39 cellular contexts compared by ENCODE assay signal in genomic region chr14:36465178-36465577, GRCh38. TPM values are rescaled to one million over a fixed set of nuclear protein-coding genes. Genes with fewer than 3 reads are reported as not detected.
"Had no signal": no experiment of that assay in that cellular context is flagged by ENCODE, and none has a peak within 500 bp of the region (broad histone marks: within the 10 kb centered on the region; RNA-seq: fewer than 3 reads in every experiment).

No MANE protein-coding gene starts in this region.

- H3K36me3 ChIP-seq: adrenal gland, breast epithelium, cardiac muscle cell, colonic mucosa, esophagus squamous epithelium, gastroesophageal sphincter, heart right ventricle, WERI-Rb-1 had no signal

- H3K27ac ChIP-seq: adrenal gland, breast epithelium, cardiac muscle cell, colonic mucosa, epithelial cell of prostate, esophagus squamous epithelium, gastroesophageal sphincter, heart right ventricle, WERI-Rb-1 had no signal

- H3K27me3 ChIP-seq: adrenal gland, colonic mucosa, esophagus squamous epithelium had no signal

- DNase-seq: activated B cell treated with CpG ODN at 0.5 μM for 24 hours; activated CD4-positive, alpha-beta T cell treated with anti-CD3 and anti-CD28 coated beads for 48 hours; activated CD4-positive, alpha-beta T cell treated with anti-CD3 and anti-CD28 coated beads, Interleukin-2, amount 50 U/mL, for 1 hour; activated CD4-positive, alpha-beta T cell treated with anti-CD3 and anti-CD28 coated beads, Interleukin-2, amount 50 U/mL, for 48 hours; activated CD8-positive, alpha-beta memory T cell treated with anti-CD3 and anti-CD28 coated beads, Interleukin-2, amount 10 ng/mL, durations not matched to agents 7 days and 5 days; activated CD8-positive, alpha-beta memory T cell treated with anti-CD3 and anti-CD28 coated beads, Interleukin-2, amount 50 U/mL, for 4 hours; activated CD8-positive, alpha-beta T cell treated with anti-CD3 and anti-CD28 coated beads for 36 hours; activated effector memory CD4-positive, alpha-beta T cell treated with anti-CD3 and anti-CD28 coated beads, Interleukin-2, amount 50 U/mL, for 16 hours; activated naive CD4-positive, alpha-beta T cell treated with anti-CD3 and anti-CD28 coated beads for 36 hours; activated naive CD8-positive, alpha-beta T cell treated with anti-CD3 and anti-CD28 coated beads for 36 hours; activated naive CD8-positive, alpha-beta T cell treated with anti-CD3 and anti-CD28 coated beads, Interleukin-2, amount 50 U/mL, for 24 hours; activated T-cell treated with anti-CD3 and anti-CD28 coated beads, Interleukin-2, amount 50 U/mL, for 1 hour; activated T-cell treated with anti-CD3 and anti-CD28 coated beads, Interleukin-2, amount 50 U/mL, for 48 hours; adrenal gland; amygdala; aorta; central memory CD4-positive, alpha-beta T cell; cerebellar nuclear complex; colonic mucosa; effector CD8-positive, alpha-beta T cell; esophagus squamous epithelium; foreskin melanocyte; heart right ventricle; T-helper 17 cell; T1000; WERI-Rb-1 had no signal

- H3K9me3 ChIP-seq: adrenal gland, breast epithelium, colonic mucosa, esophagus squamous epithelium, gastroesophageal sphincter, heart right ventricle had no signal

- ATAC-seq: activated CD4-positive, CD25-positive, alpha-beta regulatory T cell treated with anti-CD3 and anti-CD28 coated beads, Interleukin-2, amount 50 U/mL, for 24 hours; activated CD8-positive, alpha-beta memory T cell treated with anti-CD3 and anti-CD28 coated beads, Interleukin-2, amount 10 ng/mL, durations not matched to agents 7 days and 5 days; activated CD8-positive, alpha-beta T cell treated with anti-CD3 and anti-CD28 coated beads for 36 hours; activated naive CD8-positive, alpha-beta T cell treated with anti-CD3 and anti-CD28 coated beads, Interleukin-2, amount 50 U/mL, for 24 hours; gastroesophageal sphincter; heart right ventricle; T-helper 17 cell had no signal

- H3K4me3 ChIP-seq: adrenal gland, breast epithelium, cardiac muscle cell, colonic mucosa, esophagus squamous epithelium, gastroesophageal sphincter, heart right ventricle had no signal

- H3K4me1 ChIP-seq: adrenal gland, breast epithelium, colonic mucosa, esophagus squamous epithelium, gastroesophageal sphincter, heart right ventricle had no signal

RNA-seq across cellular contexts. Expression of gene NKX2-1, which starts 54.9 kb away (rescaled TPM):
- total RNA-seq: activated B cell treated with CpG ODN at 0.5 μM for 24 hours; activated CD8-positive, alpha-beta memory T cell treated with anti-CD3 and anti-CD28 coated beads for 36 hours; activated CD8-positive, alpha-beta memory T cell treated with anti-CD3 and anti-CD28 coated beads, Interleukin-2, amount 10 ng/mL, durations not matched to agents 7 days and 5 days; activated naive CD4-positive, alpha-beta T cell treated with anti-CD3 and anti-CD28 coated beads for 36 hours; activated naive CD8-positive, alpha-beta T cell treated with anti-CD3 and anti-CD28 coated beads for 36 hours; activated T-helper 1 cell treated with anti-CD3 and anti-CD28 coated beads, Interleukin-12 subunit alpha, Interleukin-12 subunit beta, Interleukin-2, Interleukin-4 antibody, amounts not matched to agents 30 ng/mL and 10 ng/mL and 1 ng/mL, durations not matched to agents 14 hours and 24 hours and 36 hours; activated T-helper 2 cell treated with anti-CD3 and anti-CD28 coated beads, Interferon-gamma antibody, Interleukin-2, Interleukin-4, amounts not matched to agents 10 μg/mL and 5 μg/mL and 100 μg/mL, durations not matched to agents 14 hours and 24 hours and 36 hours; aorta; breast epithelium; cardiac muscle cell; dermis microvascular lymphatic vessel endothelial cell; endothelial cell of umbilical vein; esophagus squamous epithelium; fibroblast of lung; fibroblast of villous mesenchyme; gastroesophageal sphincter; glomerular endothelial cell; heart right ventricle; T-helper 17 cell had no signal
